15 cellular contexts compared by ENCODE assay signal in the genomic region with DNA sequence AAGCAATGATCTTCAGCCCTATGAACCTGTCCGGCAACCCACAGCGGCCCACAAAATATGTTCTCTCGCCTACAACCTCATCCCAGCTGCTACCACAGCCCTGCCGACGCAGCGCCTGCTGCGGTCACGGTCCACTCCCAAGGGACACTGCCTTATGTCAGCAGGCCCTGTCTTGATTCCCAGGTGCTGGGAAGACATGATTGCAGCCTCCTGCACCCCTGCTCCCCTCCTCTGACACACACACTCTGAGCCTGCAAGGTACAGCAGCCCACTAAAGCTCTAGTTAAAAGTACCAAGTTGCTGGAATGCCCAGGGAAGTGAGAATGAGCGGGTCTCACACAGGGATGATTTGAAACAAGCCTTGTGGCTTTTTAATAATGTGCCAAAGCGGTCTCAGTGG.
A peak's percentile ranks its signal among the peaks of the same experiment; 100 is the strongest.
DNase-seq lines count a peak whose midpoint lies in the region; ATAC-seq and TF ChIP-seq lines count a peak whose summit lies in the region.
"Had no signal": no experiment of that assay in that cellular context is flagged by ENCODE, and none has a peak within 500 bp of the region (broad histone marks: within the 10 kb centered on the region; RNA-seq: fewer than 3 reads in every experiment).

No MANE protein-coding gene starts in this region.

- CTCF ChIA-PET in activated CD4-positive, alpha-beta T cell treated with anti-CD3 and anti-CD28 coated beads, Interleukin-2, amount 10 ng/mL, durations not matched to agents 7 days and 5 days (lab: Charles Lee): no interaction called here

- H3K27me3 Mint-ChIP-seq in naive B cell: no peaks in the 10 kb centered on the region
- H3K27me3 Mint-ChIP-seq in activated CD4-positive, alpha-beta T cell treated with anti-CD3 and anti-CD28 coated beads, Interleukin-2, amount 10 ng/mL, durations not matched to agents 7 days and 5 days: peaks cover 2% of the 10 kb centered on the region
- H3K27me3 Mint-ChIP-seq: activated naive CD4-positive, alpha-beta T cell treated with anti-CD3 and anti-CD28 coated beads, Interleukin-2, amount 10 ng/mL, durations not matched to agents 7 days and 5 days; stimulated activated naive CD8-positive, alpha-beta T cell treated with anti-CD3 and anti-CD28 coated beads, Interleukin-15, Interleukin-2, amounts not matched to agents 100 ng/mL and 50 ng/mL, for 24 hours had no signal

- peaks cover 24 to 29% (median 28%) of the 10 kb centered on the region in 3 donors for H3K4me1 Mint-ChIP-seq in naive B cell
- H3K4me1 Mint-ChIP-seq in activated CD4-positive, alpha-beta T cell treated with anti-CD3 and anti-CD28 coated beads, Interleukin-2, amount 10 ng/mL, durations not matched to agents 7 days and 5 days: no peaks in the 10 kb centered on the region
- H3K4me1 Mint-ChIP-seq: activated naive CD4-positive, alpha-beta T cell treated with anti-CD3 and anti-CD28 coated beads, Interleukin-2, amount 10 ng/mL, durations not matched to agents 7 days and 5 days had no signal

- H3K9ac ChIP-seq in trophoblast cell (ENCODE audit: low read length): no peak overlapping the region

- no peak overlapping the region for H3K18ac ChIP-seq in trophoblast cell (ENCODE audit: low read length)

- H3K9me3 ChIP-seq in spleen (no peaks in the 10 kb centered on the region), trophoblast cell (ENCODE audit: insufficient read depth, low read depth, low read length) (peaks cover 6% of the 10 kb centered on the region)
- H3K9me3 ChIP-seq: vagina had no signal

- H3K9me3 Mint-ChIP-seq in naive B cell: no peaks in the 10 kb centered on the region
- no peaks in the 10 kb centered on the region for H3K9me3 Mint-ChIP-seq in activated CD4-positive, alpha-beta T cell treated with anti-CD3 and anti-CD28 coated beads, Interleukin-2, amount 10 ng/mL, durations not matched to agents 7 days and 5 days
- H3K9me3 Mint-ChIP-seq: activated naive CD4-positive, alpha-beta T cell treated with anti-CD3 and anti-CD28 coated beads, Interleukin-2, amount 10 ng/mL, durations not matched to agents 7 days and 5 days; stimulated activated naive CD8-positive, alpha-beta T cell treated with anti-CD3 and anti-CD28 coated beads, Interleukin-15, Interleukin-2, amounts not matched to agents 100 ng/mL and 50 ng/mL, for 24 hours had no signal

- no peak overlapping the region for H2BK120ac ChIP-seq in trophoblast cell (ENCODE audit: insufficient read depth, low read length, poor library complexity)

- H3K79me1 ChIP-seq in trophoblast cell (ENCODE audit: low read length): no peaks in the 10 kb centered on the region

- H3K4me1 ChIP-seq in spleen (peaks cover 0 to 11% (median 0%) of the 10 kb centered on the region in 6 donors), trophoblast cell (ENCODE audit: control insufficient read depth in 1 of 2, insufficient read depth in 2 of 2, low read length in 2 of 2) (no peaks in the 10 kb centered on the region)
- H3K4me1 ChIP-seq: vagina had no signal

- intact Hi-C loops in spleen (cut with DNase I; ENCODE audit: low total_unique reads): no loop called here

- no peak for TF ChIP-seq POLR2A in spleen (IDR thresholded peaks at IDR 0.05)

- H3K27me3 ChIP-seq in spleen (replicated peaks in 1 of 7) (no peaks in the 10 kb centered on the region), trophoblast cell (ENCODE audit: insufficient read depth, low read length) (no peaks in the 10 kb centered on the region)
- H3K27me3 ChIP-seq: brain microvascular endothelial cell, vagina had no signal

- WGBS in spleen, 5 donors: 67 to 89% (median 85%) methylated on average over 10 of the region's 10 CpGs
- WGBS in trophoblast cell (ENCODE audit: extremely low coverage, insufficient coverage, insufficient read length): no CpG with 5 or more reads among the region's 10 CpGs

- peak; percentile 61 for ATAC-seq in HG02759 (IDR thresholded peaks at IDR 0.05; ENCODE audit: unreplicated experiment)
- peak; percentile 76 to 85 for ATAC-seq in naive B cell (ENCODE audit: low read depth in 2 of 2)

- no peak overlapping the region for H4K8ac ChIP-seq in trophoblast cell (ENCODE audit: low read depth, low read length)

- peak overlapping the region in 5 of 6 donors; percentile 64 to 80 (median 71) for H3K27ac Mint-ChIP-seq in naive B cell
- no peak overlapping the region for H3K27ac Mint-ChIP-seq in activated CD4-positive, alpha-beta T cell treated with anti-CD3 and anti-CD28 coated beads, Interleukin-2, amount 10 ng/mL, durations not matched to agents 7 days and 5 days
- H3K27ac Mint-ChIP-seq: activated naive CD4-positive, alpha-beta T cell treated with anti-CD3 and anti-CD28 coated beads, Interleukin-2, amount 10 ng/mL, durations not matched to agents 7 days and 5 days; HFFc6; stimulated activated naive CD8-positive, alpha-beta T cell treated with anti-CD3 and anti-CD28 coated beads, Interleukin-15, Interleukin-2, amounts not matched to agents 100 ng/mL and 50 ng/mL, for 24 hours had no signal

- H2BK12ac ChIP-seq in trophoblast cell (ENCODE audit: low read length): no peak overlapping the region

- no peaks in the 10 kb centered on the region for H3K36me3 Mint-ChIP-seq in naive B cell
- H3K36me3 Mint-ChIP-seq in activated CD4-positive, alpha-beta T cell treated with anti-CD3 and anti-CD28 coated beads, Interleukin-2, amount 10 ng/mL, durations not matched to agents 7 days and 5 days (ENCODE audit: low read depth): no peaks in the 10 kb centered on the region
- H3K36me3 Mint-ChIP-seq: activated naive CD4-positive, alpha-beta T cell treated with anti-CD3 and anti-CD28 coated beads, Interleukin-2, amount 10 ng/mL, durations not matched to agents 7 days and 5 days had no signal

- H3K79me2 ChIP-seq in trophoblast cell (ENCODE audit: control insufficient read depth, insufficient read depth, low read length, poor library complexity): no peaks in the 10 kb centered on the region

- no peak overlapping the region for H3K14ac ChIP-seq in trophoblast cell (ENCODE audit: low read length)

- no peak overlapping the region for H4K91ac ChIP-seq in trophoblast cell (ENCODE audit: low read depth, low read length)

- POLR2A ChIA-PET in activated CD4-positive, alpha-beta T cell treated with anti-CD3 and anti-CD28 coated beads, Interleukin-2, amount 10 ng/mL, durations not matched to agents 7 days and 5 days (lab: Charles Lee): no interaction called here

- H3K4me2 ChIP-seq in trophoblast cell (ENCODE audit: low read length): no peak overlapping the region

- TF ChIP-seq CTCF in spleen (IDR thresholded peaks at IDR 0.05 in 8 of 11, conservative IDR thresholded peaks at IDR 0.05 in 3 of 11): no peak

- no peak overlapping the region for H4K12ac ChIP-seq in trophoblast cell (ENCODE audit: low read depth, low read length)

- no peak overlapping the region for H3K4ac ChIP-seq in trophoblast cell (ENCODE audit: low read depth, low read length)

- H3K36me3 ChIP-seq in spleen (no peaks in the 10 kb centered on the region), trophoblast cell (ENCODE audit: control insufficient read depth in 1 of 2, insufficient read depth in 2 of 2, low read length in 2 of 2) (no peaks in the 10 kb centered on the region)
- H3K36me3 ChIP-seq: brain microvascular endothelial cell, vagina had no signal

- H3K4me3 ChIP-seq in spleen (no peak overlapping the region), trophoblast cell (ENCODE audit: low read depth, low read length) (no peak overlapping the region)
- H3K4me3 ChIP-seq: vagina had no signal

- no peak overlapping the region for H3K23ac ChIP-seq in trophoblast cell (ENCODE audit: low read length)

- H3K27ac ChIP-seq in spleen (no peak overlapping the region), trophoblast cell (ENCODE audit: low read depth, low read length) (no peak overlapping the region)
- H3K27ac ChIP-seq: brain microvascular endothelial cell, vagina had no signal

- H3K4me3 Mint-ChIP-seq in naive B cell: peak overlapping the region in 5 of 8 donors; percentile 30 to 83 (median 62)
- no peak overlapping the region for H3K4me3 Mint-ChIP-seq in activated CD4-positive, alpha-beta T cell treated with anti-CD3 and anti-CD28 coated beads, Interleukin-2, amount 10 ng/mL, durations not matched to agents 7 days and 5 days
- H3K4me3 Mint-ChIP-seq: activated naive CD4-positive, alpha-beta T cell treated with anti-CD3 and anti-CD28 coated beads, Interleukin-2, amount 10 ng/mL, durations not matched to agents 7 days and 5 days; HFFc6; stimulated activated naive CD8-positive, alpha-beta T cell treated with anti-CD3 and anti-CD28 coated beads, Interleukin-15, Interleukin-2, amounts not matched to agents 100 ng/mL and 50 ng/mL, for 24 hours had no signal

- H2BK5ac ChIP-seq in trophoblast cell (ENCODE audit: low read depth, low read length, poor library complexity): no peak overlapping the region

- H2AFZ ChIP-seq in trophoblast cell (ENCODE audit: insufficient read depth, low read length, poor library complexity): no peak overlapping the region

- H2AK5ac ChIP-seq in trophoblast cell (ENCODE audit: low read length): no peak overlapping the region

- DNase-seq in DMS 273 treated with DMSO at 0.1 percent for 48 hours (lab: John Stamatoyannopoulos, UW) (peak; percentile 93), NCI-H82 (lab: John Stamatoyannopoulos, UW) (peak; percentile 89), naive B cell (peak; percentile 24), spleen (no peak), trophoblast cell (no peak), cerebellum (ENCODE audit: low spot score) (no peak)
- DNase-seq in activated CD4-positive, alpha-beta T cell treated with anti-CD3 and anti-CD28 coated beads, Interleukin-2, amount 10 ng/mL, durations not matched to agents 7 days and 5 days: no peak
- DNase-seq: activated naive CD4-positive, alpha-beta T cell treated with anti-CD3 and anti-CD28 coated beads, Interleukin-2, amount 10 ng/mL, durations not matched to agents 7 days and 5 days; brain microvascular endothelial cell; foreskin melanocyte; HFFc6; mammary epithelial cell had no signal

Comparison
In these comparisons a context has a peak if more than half of its experiments do, and no peak if none do; other contexts are left out.
1. DNase-seq: peak in DMS 273 treated with DMSO at 0.1 percent for 48 hours (single experiment), NCI-H82 (single experiment) and naive B cell (single experiment); none in activated CD4-positive, alpha-beta T cell treated with anti-CD3 and anti-CD28 coated beads, Interleukin-2, amount 10 ng/mL, durations not matched to agents 7 days and 5 days (single experiment), spleen (single experiment), trophoblast cell (0 of 2) and cerebellum (single experiment).